In the genomic region with DNA sequence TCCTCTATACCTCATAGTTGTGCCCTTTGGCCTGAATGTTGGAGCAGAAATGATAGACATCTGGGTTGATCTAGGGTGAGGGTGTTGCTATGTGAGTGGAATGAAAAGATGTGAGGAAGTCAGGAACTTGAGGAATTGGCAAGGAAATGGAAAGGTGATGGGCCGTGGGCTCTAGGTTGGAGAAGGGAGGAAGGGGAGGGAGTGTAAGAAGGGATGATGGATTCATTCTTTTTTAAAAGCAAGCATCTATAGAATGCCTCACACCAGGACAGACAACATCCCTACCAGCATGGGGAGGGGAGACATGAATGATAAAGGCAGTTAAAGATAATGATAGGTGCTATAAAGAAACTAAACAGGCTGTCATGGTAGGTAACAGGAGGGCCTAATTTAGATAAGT, we compare ENCODE assay signal across 17 cellular contexts.
DNase-seq lines count a peak whose midpoint lies in the region; ATAC-seq and TF ChIP-seq lines count a peak whose summit lies in the region.
"Had no signal": no experiment of that assay in that cellular context is flagged by ENCODE, and none has a peak within 500 bp of the region (broad histone marks: within the 10 kb centered on the region; RNA-seq: fewer than 3 reads in every experiment).

No MANE protein-coding gene starts in this region.

- no peak for DNase-seq in cardiac muscle cell (ENCODE audit: low read depth in 1 of 2, low spot score in 1 of 2)
- DNase-seq in right atrium auricular region (ENCODE audit: low spot score) = no peak
- peak; percentile 93 for DNase-seq in NCI-H69 (lab: John Stamatoyannopoulos, UW)
- no peak for DNase-seq in psoas muscle
- DNase-seq in NCI-H524 (lab: John Stamatoyannopoulos, UW) = no peak
- DNase-seq in NOMO-1 treated with dmso at 0.1 percent for 144 hours (lab: John Stamatoyannopoulos, UW; ENCODE audit: unreplicated experiment) = no peak
- DNase-seq in Peyer's patch = no peak
- DNase-seq: 8988T; C1 segment of cervical spinal cord; Caco-2; CD4-positive, alpha-beta memory T cell; DMS153; DND-41; GM23248; H7; HCEC 1CT had no signal

- intact Hi-C loops in psoas muscle (cut with DNase I) = no loop called here

- TF ChIP-seq CTCF in cardiac muscle cell (IDR thresholded peaks at IDR 0.05; ENCODE audit: low read depth, low read length) = no peak
- TF ChIP-seq CTCF in right atrium auricular region (IDR thresholded peaks at IDR 0.05) = no peak
- no peak for TF ChIP-seq CTCF in psoas muscle (IDR thresholded peaks at IDR 0.05)
- no peak for TF ChIP-seq CTCF in Peyer's patch (IDR thresholded peaks at IDR 0.05)

- no peak for TF ChIP-seq POLR2A in Peyer's patch (IDR thresholded peaks at IDR 0.05)

- H3K4me3 ChIP-seq in cardiac muscle cell (no peak overlapping the region), right atrium auricular region (no peak overlapping the region), psoas muscle (no peak overlapping the region), Peyer's patch (no peak overlapping the region)
- H3K4me3 ChIP-seq: A549, GM23248 had no signal

- H3K9me3 ChIP-seq in cardiac muscle cell (ENCODE audit: low read depth) = no peaks in the 10 kb centered on the region
- no peaks in the 10 kb centered on the region for H3K9me3 ChIP-seq in right atrium auricular region
- H3K9me3 ChIP-seq in psoas muscle = no peaks in the 10 kb centered on the region
- H3K9me3 ChIP-seq in Peyer's patch = no peaks in the 10 kb centered on the region
- H3K9me3 ChIP-seq: A549, Caco-2 had no signal

- H3K4me1 ChIP-seq in cardiac muscle cell (ENCODE audit: low read depth) (peaks cover 64% of the 10 kb centered on the region), right atrium auricular region (peaks cover 0 to 40% of the 10 kb centered on the region in 2 donors), psoas muscle (peaks cover 41% of the 10 kb centered on the region), Peyer's patch (peaks cover 0 to 8% (median 0%) of the 10 kb centered on the region in 4 donors)

- no peak for ATAC-seq in psoas muscle
- ATAC-seq: A549 had no signal

- WGBS in psoas muscle, 3 donors = 83 to 100% (median 90%) methylated on average over 1 of the region's 1 CpG

- H3K36me3 ChIP-seq in cardiac muscle cell (peaks cover 3% of the 10 kb centered on the region), right atrium auricular region (no peaks in the 10 kb centered on the region), psoas muscle (ENCODE audit: insufficient read depth in 1 of 2, low read depth in 1 of 2) (no peaks in the 10 kb centered on the region), Peyer's patch (no peaks in the 10 kb centered on the region)

- H3K27me3 ChIP-seq in cardiac muscle cell (no peaks in the 10 kb centered on the region), right atrium auricular region (no peaks in the 10 kb centered on the region), psoas muscle (ENCODE audit: insufficient read depth in 3 of 3, low read length in 2 of 3) (no peaks in the 10 kb centered on the region), Peyer's patch (no peaks in the 10 kb centered on the region)

- peak overlapping the region; percentile 85 for H3K27ac ChIP-seq in cardiac muscle cell
- no peak overlapping the region for H3K27ac ChIP-seq in right atrium auricular region
- H3K27ac ChIP-seq in psoas muscle = peak overlapping the region; percentile 59
- no peak overlapping the region for H3K27ac ChIP-seq in Peyer's patch
- H3K27ac ChIP-seq: A549, GM23248 had no signal

Comparison
In these comparisons a context has a peak if more than half of its experiments do, and no peak if none do; other contexts are left out.
1. H3K27ac ChIP-seq: peak in cardiac muscle cell (single experiment) and psoas muscle (single experiment); none in right atrium auricular region (0 of 2) and Peyer's patch (0 of 4).